23 cellular contexts compared by ENCODE assay signal in genomic region chr1:11105586-11105985, GRCh38. TPM values are rescaled to one million over a fixed set of nuclear protein-coding genes. Genes with fewer than 3 reads are reported as not detected.
DNase-seq lines count a peak whose midpoint lies in the region; ATAC-seq and TF ChIP-seq lines count a peak whose summit lies in the region.
"Had no signal": no experiment of that assay in that cellular context is flagged by ENCODE, and none has a peak within 500 bp of the region (broad histone marks: within the 10 kb centered on the region; RNA-seq: fewer than 3 reads in every experiment).

No MANE protein-coding gene starts in this region.

- DNase-seq in activated effector memory CD4-positive, alpha-beta T cell treated with anti-CD3 and anti-CD28 coated beads, Interleukin-2, amount 50 U/mL, for 16 hours: peak; percentile 14
- no peak for DNase-seq in activated effector memory CD4-positive, alpha-beta T cell treated with Interleukin-2 at 50 U/mL for 16 hours
- DNase-seq in glutamatergic neuron (no peak), nephron progenitor cell (no peak), NCI-H146 treated with DMSO at 0.1 percent for 48 hours (lab: John Stamatoyannopoulos, UW; ENCODE audit: unreplicated experiment) (no peak)
- DNase-seq in stimulated activated CD4-positive, alpha-beta T cell treated with anti-CD3 and anti-CD28 coated beads, Interleukin-4, amount 100 ng/mL, for 4 hours: no peak
- DNase-seq: 8988T; ACHN; AML-193; C1 segment of cervical spinal cord; Calu3; CD4-positive, alpha-beta memory T cell; COR-L47; DMS53; DMS79 treated with DMSO at 0.1 percent for 48 hours; GF-D8; GM23248; H7; HCEC 1CT had no signal

- peak overlapping the region; percentile 28 for H3K27ac Mint-ChIP-seq in glutamatergic neuron (ENCODE audit: unreplicated experiment)
- H3K27ac Mint-ChIP-seq in nephron progenitor cell: peak overlapping the region; percentile 86
- H3K27ac Mint-ChIP-seq: CD4-positive, alpha-beta memory T cell had no signal

- H3K4me1 Mint-ChIP-seq in glutamatergic neuron (ENCODE audit: low read depth, unreplicated experiment): no peaks in the 10 kb centered on the region
- peaks cover 72% of the 10 kb centered on the region for H3K4me1 Mint-ChIP-seq in nephron progenitor cell

- H3K27me3 Mint-ChIP-seq in glutamatergic neuron (ENCODE audit: unreplicated experiment) (peaks cover 2% of the 10 kb centered on the region), nephron progenitor cell (ENCODE audit: low read depth, poor library complexity) (peaks cover 3% of the 10 kb centered on the region)
- H3K27me3 Mint-ChIP-seq: CD4-positive, alpha-beta memory T cell had no signal

- H3K4me3 Mint-ChIP-seq in glutamatergic neuron (ENCODE audit: unreplicated experiment) (no peak overlapping the region), nephron progenitor cell (peak overlapping the region; percentile 44)
- H3K4me3 Mint-ChIP-seq: CD4-positive, alpha-beta memory T cell had no signal

- TF ChIP-seq CTCF in glutamatergic neuron (IDR thresholded peaks at IDR 0.05; ENCODE audit: partially characterized antibody, unreplicated experiment) (no peak), nephron progenitor cell (IDR thresholded peaks at IDR 0.05) (no peak)

- H3K36me3 Mint-ChIP-seq in glutamatergic neuron (ENCODE audit: unreplicated experiment) (peaks cover 4% of the 10 kb centered on the region), nephron progenitor cell (ENCODE audit: low read depth) (peaks cover 33% of the 10 kb centered on the region)

- ATAC-seq in GM21723 (IDR thresholded peaks at IDR 0.05; ENCODE audit: unreplicated experiment): no peak
- ATAC-seq: A549 had no signal

- H3K9me3 Mint-ChIP-seq in glutamatergic neuron (ENCODE audit: unreplicated experiment) (no peaks in the 10 kb centered on the region), nephron progenitor cell (no peaks in the 10 kb centered on the region)

RNA-seq across cellular contexts. Expression of gene EXOSC10, which starts 5.9 kb away (rescaled TPM):
- 111 TPM for total RNA-seq in glutamatergic neuron (ENCODE audit: unreplicated experiment)

RNA-seq across cellular contexts. Expression of gene SRM, which starts 45.8 kb away (rescaled TPM):
- total RNA-seq in glutamatergic neuron (ENCODE audit: unreplicated experiment): 79.4 TPM

RNA-seq across cellular contexts. Expression of gene MASP2, which starts 58.5 kb away (rescaled TPM):
- not detected for total RNA-seq in glutamatergic neuron (ENCODE audit: unreplicated experiment)
- total RNA-seq: Calu3; CD4-positive, alpha-beta memory T cell; Daoy; G401; GM23248 had no signal
